26 cellular contexts compared by ENCODE assay signal in the genomic region with DNA sequence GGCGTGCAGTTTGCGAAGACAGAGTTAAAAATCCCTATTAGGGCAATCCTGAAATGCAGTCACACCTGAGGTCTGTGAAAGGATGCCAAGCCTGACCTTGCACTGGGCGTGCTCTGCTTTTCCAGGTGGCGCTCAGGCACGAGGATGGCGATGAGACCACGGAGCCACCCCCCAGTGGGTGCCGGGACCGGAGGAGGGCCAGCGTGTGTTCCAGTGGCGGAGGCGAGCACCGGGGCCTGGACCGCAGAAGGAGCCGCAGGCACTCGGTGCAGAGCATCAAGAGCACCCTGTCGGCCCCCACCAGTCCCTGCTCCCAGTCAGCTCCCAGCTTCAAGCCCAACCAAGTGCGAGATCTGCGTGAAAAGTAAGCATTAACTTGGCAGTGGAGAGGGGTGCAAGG.
DNase-seq lines count a peak whose midpoint lies in the region; ATAC-seq, FAIRE-seq and TF ChIP-seq lines count a peak whose summit lies in the region.
"Had no signal": no experiment of that assay in that cellular context is flagged by ENCODE, and none has a peak within 500 bp of the region (broad histone marks: within the 10 kb centered on the region; RNA-seq: fewer than 3 reads in every experiment).

No MANE protein-coding gene starts in this region.

- ATAC-seq in heart left ventricle (no peak), left ventricle myocardium superior (no peak), right cardiac atrium (no peak), aorta (ENCODE audit: low FRiP score) (peak; percentile 37)
- ATAC-seq: GM12878 had no signal

- TF ChIP-seq CTCF in heart left ventricle (IDR thresholded peaks at IDR 0.05) (no peak), left ventricle myocardium inferior (IDR thresholded peaks at IDR 0.05; ENCODE audit: borderline replicate concordance) (no peak)

- H3K27me3 ChIP-seq in heart left ventricle (no peaks in the 10 kb centered on the region), left ventricle myocardium inferior (ENCODE audit: low read depth) (no peaks in the 10 kb centered on the region), right cardiac atrium (ENCODE audit: control insufficient read depth, insufficient read depth) (no peaks in the 10 kb centered on the region), aorta (ENCODE audit: control insufficient read depth in 1 of 2, insufficient read depth in 2 of 2, low read length in 1 of 2) (no peaks in the 10 kb centered on the region)
- H3K27me3 ChIP-seq: BE2C, BLaER1 had no signal

- H3K4me3 ChIP-seq in heart left ventricle (no peak overlapping the region), left ventricle myocardium inferior (no peak overlapping the region), right cardiac atrium (ENCODE audit: low read length) (no peak overlapping the region), aorta (ENCODE audit: low read length in 2 of 2) (no peak overlapping the region)
- H3K4me3 ChIP-seq: BLaER1, GM12878 had no signal

- H3K4me1 ChIP-seq in heart left ventricle (peaks cover 0 to 91% (median 32%) of the 10 kb centered on the region in 12 donors), left ventricle myocardium inferior (peaks cover 98% of the 10 kb centered on the region), right cardiac atrium (ENCODE audit: control insufficient read depth, insufficient read depth, low read length) (peaks cover 9% of the 10 kb centered on the region), aorta (ENCODE audit: control insufficient read depth in 1 of 2, insufficient read depth in 2 of 2, low read length in 2 of 2) (peaks cover 4 to 9% of the 10 kb centered on the region in 2 donors)
- H3K4me1 ChIP-seq: BE2C had no signal

- intact Hi-C loops in heart left ventricle (cut with DNase I) (loop anchor here in 3 of 10 donors (5.0 to 10.0 kb wide), 3 partner anchors 59 to 158 kb away; no protein-coding TSS in a partner anchor), left ventricle myocardium superior (cut with micrococcal nuclease) (no loop called here), left ventricle myocardium inferior (cut with micrococcal nuclease) (no loop called here), right cardiac atrium (cut with DNase I) (no loop called here), aorta (cut with DNase I) (no loop called here)

- no peak for FAIRE-seq in HTR-8/SVneo (lab: Jason Lieb, UNC)
- FAIRE-seq: A204.1, GM12878, GM12892, GM18507 had no signal

- H3K9me3 ChIP-seq in heart left ventricle: no peaks in the 10 kb centered on the region
- H3K9me3 ChIP-seq in left ventricle myocardium inferior (replicated peaks): no peaks in the 10 kb centered on the region
- H3K9me3 ChIP-seq in right cardiac atrium (ENCODE audit: control insufficient read depth, low read length): no peaks in the 10 kb centered on the region
- no peaks in the 10 kb centered on the region for H3K9me3 ChIP-seq in aorta (ENCODE audit: control insufficient read depth, low read length)
- H3K9me3 ChIP-seq: BE2C had no signal

- no peak for DNase-seq in heart left ventricle
- no peak for DNase-seq in left ventricle myocardium superior
- DNase-seq in left ventricle myocardium inferior: no peak
- no peak for DNase-seq in right cardiac atrium
- DNase-seq in aorta: no peak
- DNase-seq in HTR-8/SVneo (ENCODE audit: insufficient read length, low spot score): no peak
- DNase-seq: 8988T; ACHN; BE2C; C1 segment of cervical spinal cord; CD4-positive, alpha-beta memory T cell; CD4-positive, CD25-positive, alpha-beta regulatory T cell; CD8-positive, alpha-beta memory T cell; COR-L47; DMS 273 treated with DMSO at 0.1 percent for 48 hours; DMS153; DMS53; DMS79; DND-41; EL; GDM1 had no signal

- WGBS in heart left ventricle, 4 donors: 86 to 94% (median 90%) methylated on average over 12 to 19 of the region's 19 CpGs
- 93% methylated on average over 19 of the region's 19 CpGs for WGBS in right cardiac atrium
- 95 to 96% methylated on average over 17 to 19 of the region's 19 CpGs for WGBS in aorta, 2 donors

- no peak for TF ChIP-seq POLR2A in heart left ventricle (IDR thresholded peaks at IDR 0.05)

- H3K36me3 ChIP-seq in heart left ventricle (peaks cover 0 to 15% (median 0%) of the 10 kb centered on the region in 9 donors), left ventricle myocardium inferior (no peaks in the 10 kb centered on the region), aorta (ENCODE audit: control insufficient read depth in 1 of 2, insufficient read depth in 2 of 2, low read length in 1 of 2) (no peaks in the 10 kb centered on the region)
- H3K36me3 ChIP-seq: BE2C had no signal

- H3K27ac ChIP-seq in heart left ventricle (peak overlapping the region in 10 of 12 donors; percentile 0 to 76 (median 52)), left ventricle myocardium inferior (replicated peaks) (peak overlapping the region; percentile 90), right cardiac atrium (ENCODE audit: low read length) (no peak overlapping the region), aorta (ENCODE audit: low read depth in 1 of 2, low read length in 2 of 2) (no peak overlapping the region)
- H3K27ac ChIP-seq: BLaER1 had no signal

Comparison
In these comparisons a context has a peak if more than half of its experiments do, and no peak if none do; other contexts are left out.
1. H3K27ac ChIP-seq: peak in heart left ventricle (10 of 12) and left ventricle myocardium inferior (single experiment); none in right cardiac atrium (single experiment) and aorta (0 of 2).